Comparison of ENCODE assay signal across 22 cellular contexts in the genomic region with DNA sequence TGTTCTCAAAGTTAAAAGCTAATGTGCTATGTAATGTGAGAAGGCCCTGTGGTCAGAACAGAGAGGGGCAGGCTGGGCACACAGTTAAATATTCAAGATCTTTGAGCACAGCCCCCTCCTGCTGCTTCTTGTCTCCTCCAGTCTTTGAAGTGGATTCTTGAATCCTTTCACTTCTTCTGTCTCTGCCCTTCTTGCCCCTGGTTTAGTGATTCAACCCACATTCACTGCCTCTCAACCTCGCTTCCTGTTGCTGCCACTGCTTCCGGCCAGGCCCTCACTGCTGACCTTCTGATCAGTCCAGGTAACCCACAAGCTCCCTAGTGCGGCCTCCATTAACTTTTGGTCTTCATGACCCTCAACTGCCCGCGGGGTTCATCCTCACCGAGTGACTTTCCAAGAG.
DNase-seq lines count a peak whose midpoint lies in the region; ATAC-seq, FAIRE-seq and TF ChIP-seq lines count a peak whose summit lies in the region.
"Had no signal": no experiment of that assay in that cellular context is flagged by ENCODE, and none has a peak within 500 bp of the region (broad histone marks: within the 10 kb centered on the region; RNA-seq: fewer than 3 reads in every experiment).

No MANE protein-coding gene starts in this region.

- H3K23me2 ChIP-seq in H1 (ENCODE audit: low read depth, low read length), result no peaks in the 10 kb centered on the region; the same call in 1 of the 2 replicates

- WGBS in H1 (ENCODE audit: extremely low coverage in 1 of 2, insufficient coverage in 1 of 2, insufficient read length in 1 of 2, insufficient replicate concordance in 2 of 2, low coverage in 1 of 2, low lambda C conversion rate in 2 of 2, missing lambda C conversion rate in 1 of 2), 2 experiments, result 92% methylated on average over 6 of the region's 6 CpGs; no CpG with 5 or more reads in 1 of the 2 experiments

- H3K4me1 ChIP-seq in H1 (replicated peaks in 1 of 4; ENCODE audit: control insufficient read depth in 3 of 4, insufficient read depth in 4 of 4, low read length in 3 of 4), result no peaks in the 10 kb centered on the region; a peak in 1 of 7 replicates
- H3K4me1 ChIP-seq: breast epithelium, gastrocnemius medialis, left lung, right atrium auricular region, SJCRH30 had no signal

- H3K27me3 Mint-ChIP-seq in activated naive CD8-positive, alpha-beta T cell treated with anti-CD3 and anti-CD28 coated beads, Interleukin-2, amount 50 U/mL, for 24 hours, result peaks cover 2% of the 10 kb centered on the region
- H3K27me3 Mint-ChIP-seq in activated naive CD8-positive, alpha-beta T cell treated with anti-CD3 and anti-CD28 coated beads for 36 hours, result no peaks in the 10 kb centered on the region
- H3K27me3 Mint-ChIP-seq in stimulated activated naive B cell treated with anti-CD40 and anti-IgM and Interleukin-4, amounts not matched to agents 10 μg/mL and 1 μg/mL and 100 μg/mL, for 72 hours, result no peaks in the 10 kb centered on the region
- H3K27me3 Mint-ChIP-seq: B cell had no signal

- no peaks in the 10 kb centered on the region; a peak in 1 of 8 replicates for H3K36me3 ChIP-seq in H1 (ENCODE audit: control insufficient read depth in 2 of 4, insufficient read depth in 4 of 4, low read length in 3 of 4)
- H3K36me3 ChIP-seq in MG63, result no peaks in the 10 kb centered on the region
- H3K36me3 ChIP-seq: breast epithelium, gastrocnemius medialis, left lung, right atrium auricular region, SJCRH30 had no signal

- no peak overlapping the region for H3K9ac ChIP-seq in H1 (replicated peaks in 1 of 4; ENCODE audit: extremely low read depth in 1 of 4, low read depth in 3 of 4, low read length in 3 of 4)

- peak overlapping the region in 1 of 2 experiments; percentile 12; a peak in 2 of 4 replicates for H3K4me2 ChIP-seq in H1 (ENCODE audit: insufficient read depth in 1 of 2, low read depth in 2 of 2, low read length in 2 of 2)

- no peak overlapping the region; the same call in 1 of the 2 replicates for H2BK5ac ChIP-seq in H1 (ENCODE audit: low read depth, low read length)

- no peak overlapping the region for H3K4me3 Mint-ChIP-seq in activated naive CD8-positive, alpha-beta T cell treated with anti-CD3 and anti-CD28 coated beads, Interleukin-2, amount 50 U/mL, for 24 hours
- H3K4me3 Mint-ChIP-seq in activated naive CD8-positive, alpha-beta T cell treated with anti-CD3 and anti-CD28 coated beads for 36 hours, result no peak overlapping the region
- no peak overlapping the region for H3K4me3 Mint-ChIP-seq in stimulated activated naive B cell treated with anti-CD40 and anti-IgM and Interleukin-4, amounts not matched to agents 10 μg/mL and 1 μg/mL and 100 μg/mL, for 72 hours
- H3K4me3 Mint-ChIP-seq: B cell; stimulated activated effector memory CD8-positive, alpha-beta T cell treated with anti-CD3 and anti-CD28 coated beads, Interleukin-12 subunit alpha, Interleukin-12 subunit beta, amount 100 ng/mL, for 72 hours had no signal

- H3K27ac ChIP-seq in H1 (ENCODE audit: low read depth, low read length), result no peak overlapping the region
- H3K27ac ChIP-seq: 22Rv1, breast epithelium, gastrocnemius medialis, left lung, right atrium auricular region, SJCRH30 had no signal

- H4K5ac ChIP-seq in H1 (ENCODE audit: insufficient read length, low read depth, low read length), result no peak overlapping the region

- no peak overlapping the region for H3K14ac ChIP-seq in H1 (ENCODE audit: insufficient read length)

- no peaks in the 10 kb centered on the region for H3K79me2 ChIP-seq in H1 (ENCODE audit: control insufficient read depth in 1 of 2, insufficient read depth in 2 of 2, low read length in 2 of 2)

- peak overlapping the region; percentile 2 for H3K27ac Mint-ChIP-seq in activated naive CD8-positive, alpha-beta T cell treated with anti-CD3 and anti-CD28 coated beads, Interleukin-2, amount 50 U/mL, for 24 hours
- H3K27ac Mint-ChIP-seq in activated naive CD8-positive, alpha-beta T cell treated with anti-CD3 and anti-CD28 coated beads for 36 hours, result no peak overlapping the region
- H3K27ac Mint-ChIP-seq in stimulated activated naive B cell treated with anti-CD40 and anti-IgM and Interleukin-4, amounts not matched to agents 10 μg/mL and 1 μg/mL and 100 μg/mL, for 72 hours, result peak overlapping the region; percentile 63
- H3K27ac Mint-ChIP-seq: B cell; stimulated activated effector memory CD8-positive, alpha-beta T cell treated with anti-CD3 and anti-CD28 coated beads, Interleukin-12 subunit alpha, Interleukin-12 subunit beta, amount 100 ng/mL, for 72 hours had no signal

- no peak for TF ChIP-seq POLR2A in H1 (IDR thresholded peaks at IDR 0.05; ENCODE audit: control extremely low read depth in 1 of 2, low read depth in 2 of 2, low read length in 2 of 2)

- no peak for TF ChIP-seq CTCF in H1 (IDR thresholded peaks at IDR 0.05; ENCODE audit: control extremely low read depth in 1 of 3, insufficient read depth in 1 of 3, low read depth in 1 of 3, low read length in 3 of 3)

- H3K4me3 ChIP-seq in H1 (ENCODE audit: extremely low read depth in 1 of 4, insufficient read depth in 2 of 4, low read depth in 3 of 4, low read length in 4 of 4) (no peak overlapping the region), MG63 (no peak overlapping the region)
- H3K4me3 ChIP-seq: breast epithelium, gastrocnemius medialis, left lung, right atrium auricular region, SJCRH30 had no signal

- no peak overlapping the region for H2BK20ac ChIP-seq in H1 (ENCODE audit: low read length)

- 0 out of 2 replicates have a peak overlapping the region, but pooled peaks have one; percentile 37 for H2AFZ ChIP-seq in H1 (ENCODE audit: low read length)

- H3K23ac ChIP-seq in H1 (ENCODE audit: insufficient read length), result no peak overlapping the region

- H3K27me3 ChIP-seq in H1 (replicated peaks in 1 of 4; ENCODE audit: control insufficient read depth in 3 of 4, extremely low read depth in 1 of 4, insufficient read depth in 3 of 4, low read length in 3 of 4) (no peaks in the 10 kb centered on the region), MG63 (no peaks in the 10 kb centered on the region)
- H3K27me3 ChIP-seq: breast epithelium, gastrocnemius medialis, left lung, right atrium auricular region, SJCRH30 had no signal

- POLR2A ChIA-PET in H1 (lab: Charles Lee; ENCODE audit: partially characterized antibody), result no interaction called here

- TF ChIP-seq EP300 in H1 (IDR thresholded peaks at IDR 0.05; ENCODE audit: borderline replicate concordance in 1 of 2, low read depth in 2 of 2, low read length in 2 of 2), result no peak

- H3K56ac ChIP-seq in H1 (replicated peaks; ENCODE audit: insufficient read length, low read depth, low read length), result no peak overlapping the region

- peaks cover 5% of the 10 kb centered on the region for H3K4me1 Mint-ChIP-seq in activated naive CD8-positive, alpha-beta T cell treated with anti-CD3 and anti-CD28 coated beads, Interleukin-2, amount 50 U/mL, for 24 hours
- peaks cover 7% of the 10 kb centered on the region for H3K4me1 Mint-ChIP-seq in activated naive CD8-positive, alpha-beta T cell treated with anti-CD3 and anti-CD28 coated beads for 36 hours
- H3K4me1 Mint-ChIP-seq in stimulated activated naive B cell treated with anti-CD40 and anti-IgM and Interleukin-4, amounts not matched to agents 10 μg/mL and 1 μg/mL and 100 μg/mL, for 72 hours, result peaks cover 5 to 7% of the 10 kb centered on the region in 2 donors

- no peak overlapping the region for H3K4ac ChIP-seq in H1 (replicated peaks; ENCODE audit: insufficient read length, low read depth, low read length)

- CTCF ChIA-PET in H1 (lab: Charles Lee; ENCODE audit: partially characterized antibody), result interaction anchor here (0.7 to 0.8 kb wide), 2 partner anchors 11 to 82 kb away, joined by 3 read pairs; no protein-coding TSS in a partner anchor

- H2BK15ac ChIP-seq in H1 (ENCODE audit: low read length), result no peak overlapping the region

- H3K9me3 ChIP-seq in H1 (ENCODE audit: insufficient read depth in 2 of 2, low read depth in 1 of 2, low read length in 1 of 2) (no peaks in the 10 kb centered on the region), MG63 (no peaks in the 10 kb centered on the region)
- H3K9me3 ChIP-seq: breast epithelium, gastrocnemius medialis, left lung, right atrium auricular region, SJCRH30 had no signal

- no peak overlapping the region for H3K18ac ChIP-seq in H1 (ENCODE audit: extremely low read depth, low read length)

- H3K36me3 Mint-ChIP-seq in activated naive CD8-positive, alpha-beta T cell treated with anti-CD3 and anti-CD28 coated beads, Interleukin-2, amount 50 U/mL, for 24 hours (ENCODE audit: low read depth), result no peaks in the 10 kb centered on the region
- H3K36me3 Mint-ChIP-seq in activated naive CD8-positive, alpha-beta T cell treated with anti-CD3 and anti-CD28 coated beads for 36 hours, result no peaks in the 10 kb centered on the region
- no peaks in the 10 kb centered on the region for H3K36me3 Mint-ChIP-seq in stimulated activated naive B cell treated with anti-CD40 and anti-IgM and Interleukin-4, amounts not matched to agents 10 μg/mL and 1 μg/mL and 100 μg/mL, for 72 hours
- H3K36me3 Mint-ChIP-seq: stimulated activated effector memory CD8-positive, alpha-beta T cell treated with anti-CD3 and anti-CD28 coated beads, Interleukin-12 subunit alpha, Interleukin-12 subunit beta, amount 100 ng/mL, for 72 hours had no signal

- ATAC-seq in activated naive CD8-positive, alpha-beta T cell treated with anti-CD3 and anti-CD28 coated beads, Interleukin-2, amount 50 U/mL, for 24 hours, result no peak
- peak; percentile 85 for ATAC-seq in HG03460 (IDR thresholded peaks at IDR 0.05; ENCODE audit: unreplicated experiment)
- ATAC-seq in stimulated activated naive B cell treated with anti-CD40 and anti-IgM and Interleukin-4, amounts not matched to agents 10 μg/mL and 1 μg/mL and 100 μg/mL, for 72 hours (replicated peaks), result no peak
- no peak for ATAC-seq in GM18873 (IDR thresholded peaks at IDR 0.05; ENCODE audit: low FRiP score, unreplicated experiment)
- ATAC-seq: gastrocnemius medialis; left lung; PC-3; stimulated activated effector memory CD8-positive, alpha-beta T cell treated with anti-CD3 and anti-CD28 coated beads, Interleukin-12 subunit alpha, Interleukin-12 subunit beta, amount 100 ng/mL, for 72 hours had no signal

- no peak overlapping the region for H4K91ac ChIP-seq in H1 (replicated peaks; ENCODE audit: insufficient read length, low read length)

- DNase-seq in activated naive CD8-positive, alpha-beta T cell treated with anti-CD3 and anti-CD28 coated beads, Interleukin-2, amount 50 U/mL, for 24 hours, result no peak
- DNase-seq in activated naive CD8-positive, alpha-beta T cell treated with anti-CD3 and anti-CD28 coated beads for 36 hours, result no peak
- DNase-seq in H1 (ENCODE audit: low read depth in 1 of 2, low spot score in 2 of 2) (no peak), MG63 (no peak), NCI-H446 (lab: John Stamatoyannopoulos, UW) (no peak)
- DNase-seq in stimulated activated naive B cell treated with anti-CD40 and anti-IgM and Interleukin-4, amounts not matched to agents 10 μg/mL and 1 μg/mL and 100 μg/mL, for 72 hours, result no peak
- DNase-seq: activated CD4-positive, CD25-positive, alpha-beta regulatory T cell treated with anti-CD3 and anti-CD28 coated beads, Interleukin-2, amount 50 U/mL, for 72 hours; gastrocnemius medialis; left lung; NCI-H1105 treated with DMSO at 0.1 percent for 48 hours; NCI-H526; nucleus accumbens; PC-3; SJCRH30; stimulated activated CD4-positive, alpha-beta T cell treated with anti-CD3 and anti-CD28 coated beads, Interleukin-15, amount 100 ng/mL, for 24 hours had no signal

- no peak overlapping the region for H2AK5ac ChIP-seq in H1 (ENCODE audit: low read depth, low read length)

- H2BK12ac ChIP-seq in H1 (ENCODE audit: low read depth, low read length), result no peak overlapping the region

- no peaks in the 10 kb centered on the region for H3K79me1 ChIP-seq in H1 (ENCODE audit: low read depth, low read length)

- FAIRE-seq in H1 (lab: Jason Lieb, UNC), result no peak

- no peak for TF ChIP-seq RAD21 in H1 (IDR thresholded peaks at IDR 0.05 in 1 of 2, conservative IDR thresholded peaks at IDR 0.05 in 1 of 2; ENCODE audit: low read depth in 2 of 2, low read length in 2 of 2)

- no peaks in the 10 kb centered on the region for H4K20me1 ChIP-seq in H1 (replicated peaks in 1 of 2; ENCODE audit: control insufficient read depth in 1 of 2, insufficient read depth in 2 of 2, low read length in 2 of 2)

- H3K9me3 Mint-ChIP-seq in activated naive CD8-positive, alpha-beta T cell treated with anti-CD3 and anti-CD28 coated beads, Interleukin-2, amount 50 U/mL, for 24 hours, result peaks cover 5% of the 10 kb centered on the region
- no peaks in the 10 kb centered on the region for H3K9me3 Mint-ChIP-seq in activated naive CD8-positive, alpha-beta T cell treated with anti-CD3 and anti-CD28 coated beads for 36 hours
- peaks cover 0 to 2% of the 10 kb centered on the region in 2 donors for H3K9me3 Mint-ChIP-seq in stimulated activated naive B cell treated with anti-CD40 and anti-IgM and Interleukin-4, amounts not matched to agents 10 μg/mL and 1 μg/mL and 100 μg/mL, for 72 hours

- H2BK120ac ChIP-seq in H1 (replicated peaks; ENCODE audit: low read depth, low read length), result no peak overlapping the region

- no peak overlapping the region for H4K8ac ChIP-seq in H1 (ENCODE audit: extremely low read depth, insufficient read depth, low read length)
